12 cellular contexts compared by ENCODE assay signal in genomic region chr1:8022395-8023286, GRCh38. TPM values are rescaled to one million over a fixed set of nuclear protein-coding genes. Genes with fewer than 3 reads are reported as not detected.
DNase-seq lines count a peak whose midpoint lies in the region; ATAC-seq and TF ChIP-seq lines count a peak whose summit lies in the region.
"Had no signal": no experiment of that assay in that cellular context is flagged by ENCODE, and none has a peak within 500 bp of the region (broad histone marks: within the 10 kb centered on the region; RNA-seq: fewer than 3 reads in every experiment).

No MANE protein-coding gene starts in this region.

- no peak overlapping the region for H2BK12ac ChIP-seq in mesenchymal stem cell (ENCODE audit: low read length in 2 of 2)

- 96% methylated on average over 2 of the region's 3 CpGs for WGBS in mesenchymal stem cell

- no peak overlapping the region for H3K27ac Mint-ChIP-seq in activated T-helper 17 cell treated with anti-CD3 and anti-CD28 coated beads, Interleukin-2, amount 50 U/mL, for 72 hours
- H3K27ac Mint-ChIP-seq: T-helper 1 cell treated with Interleukin-12 subunit alpha and Interleukin-12 subunit beta and Interleukin-4 antibody, amounts not matched to agents 30 μg/mL and 1 μg/mL, for 36 hours had no signal

- peaks cover 6% of the 10 kb centered on the region for H3K36me3 Mint-ChIP-seq in activated T-helper 17 cell treated with anti-CD3 and anti-CD28 coated beads, Interleukin-2, amount 50 U/mL, for 72 hours (ENCODE audit: low read depth)

- H3K4me3 Mint-ChIP-seq in activated T-helper 17 cell treated with anti-CD3 and anti-CD28 coated beads, Interleukin-2, amount 50 U/mL, for 72 hours, result no peak overlapping the region
- H3K4me3 Mint-ChIP-seq: T-helper 1 cell treated with Interleukin-12 subunit alpha and Interleukin-12 subunit beta and Interleukin-4 antibody, amounts not matched to agents 30 μg/mL and 1 μg/mL, for 36 hours had no signal

- peaks cover 11% of the 10 kb centered on the region for H3K4me1 Mint-ChIP-seq in activated T-helper 17 cell treated with anti-CD3 and anti-CD28 coated beads, Interleukin-2, amount 50 U/mL, for 72 hours

- no peak overlapping the region for H3K4me2 ChIP-seq in mesenchymal stem cell (ENCODE audit: low read length, poor library complexity, severe bottlenecking)

- no peak overlapping the region for H3K18ac ChIP-seq in mesenchymal stem cell (ENCODE audit: low read depth in 1 of 2, low read length in 2 of 2)

- no peak overlapping the region for H2BK120ac ChIP-seq in mesenchymal stem cell (ENCODE audit: low read depth, low read length)

- peak overlapping the region; percentile 56 for H3K4me3 ChIP-seq in MG63
- peak overlapping the region; percentile 86 for H3K4me3 ChIP-seq in choroid plexus epithelial cell (ENCODE audit: low read depth, low read length)
- H3K4me3 ChIP-seq in mesenchymal stem cell (ENCODE audit: insufficient read depth in 1 of 2, low read depth in 1 of 2, low read length in 2 of 2), result peak overlapping the region in 1 of 2 experiments; percentile 92
- H3K4me3 ChIP-seq: heart right ventricle had no signal

- no peak overlapping the region for H3K4ac ChIP-seq in mesenchymal stem cell (ENCODE audit: low read depth in 1 of 2, low read length in 2 of 2)

- H3K27ac ChIP-seq in mesenchymal stem cell (ENCODE audit: low read length, poor library complexity, severe bottlenecking) (no peak overlapping the region), substantia nigra (ENCODE audit: low read depth, low read length, poor library complexity, severe bottlenecking) (peak overlapping the region; percentile 3)
- H3K27ac ChIP-seq: heart right ventricle had no signal

- no peak overlapping the region for H4K91ac ChIP-seq in mesenchymal stem cell (ENCODE audit: low read length)

- no peak overlapping the region for H2AFZ ChIP-seq in mesenchymal stem cell (ENCODE audit: low read depth, low read length)

- no peak overlapping the region for H3K14ac ChIP-seq in mesenchymal stem cell (ENCODE audit: low read length in 2 of 2)

- H2AK5ac ChIP-seq in mesenchymal stem cell (ENCODE audit: low read length, severe bottlenecking), result no peak overlapping the region

- no peak overlapping the region for H3K23ac ChIP-seq in mesenchymal stem cell (ENCODE audit: low read length in 2 of 2)

- DNase-seq in MG63 (no peak), choroid plexus epithelial cell (ENCODE audit: low read depth) (peak; percentile 23), mesenchymal stem cell (peak; percentile 24), substantia nigra (lab: John Stamatoyannopoulos, UW) (no peak), NCI-H187 treated with DMSO at 0.1 percent for 48 hours (lab: John Stamatoyannopoulos, UW) (no peak), NCI-H524 treated with DMSO at 0.1 percent for 48 hours (lab: John Stamatoyannopoulos, UW) (no peak), HCEC 1CT (no peak)
- DNase-seq: cerebellar nuclear complex, DMS 273 treated with DMSO at 0.1 percent for 48 hours, heart right ventricle had no signal

- no peak for ATAC-seq in activated T-helper 17 cell treated with anti-CD3 and anti-CD28 coated beads, Interleukin-2, amount 50 U/mL, for 72 hours (replicated peaks)
- ATAC-seq: heart right ventricle had no signal

- peaks cover 18% of the 10 kb centered on the region for H3K4me1 ChIP-seq in mesenchymal stem cell (ENCODE audit: control insufficient read depth, insufficient read depth, low read depth, low read length)

- H3K9me3 ChIP-seq in MG63, result no peaks in the 10 kb centered on the region
- no peaks in the 10 kb centered on the region for H3K9me3 ChIP-seq in mesenchymal stem cell (ENCODE audit: control insufficient read depth, low read length)
- H3K9me3 ChIP-seq: heart right ventricle had no signal

- H3K27me3 Mint-ChIP-seq in activated T-helper 17 cell treated with anti-CD3 and anti-CD28 coated beads, Interleukin-2, amount 50 U/mL, for 72 hours, result peaks cover 16% of the 10 kb centered on the region

- H3K36me3 ChIP-seq in MG63 (peaks cover 58% of the 10 kb centered on the region), mesenchymal stem cell (ENCODE audit: control insufficient read depth in 1 of 2, insufficient read depth in 2 of 2, low read depth in 1 of 2, low read length in 2 of 2) (no peaks in the 10 kb centered on the region)
- H3K36me3 ChIP-seq: heart right ventricle had no signal

- peak overlapping the region; percentile 97 for H3K9ac ChIP-seq in mesenchymal stem cell (ENCODE audit: low read length)

- H4K8ac ChIP-seq in mesenchymal stem cell (ENCODE audit: low read length), result no peak overlapping the region

- H2BK5ac ChIP-seq in mesenchymal stem cell (ENCODE audit: low read depth, low read length, poor library complexity, severe bottlenecking), result no peak overlapping the region

- H3K27me3 ChIP-seq in MG63 (no peaks in the 10 kb centered on the region), mesenchymal stem cell (ENCODE audit: control insufficient read depth in 1 of 2, insufficient read depth in 1 of 2, low read length in 2 of 2) (no peaks in the 10 kb centered on the region)

- no peaks in the 10 kb centered on the region for H3K9me3 Mint-ChIP-seq in activated T-helper 17 cell treated with anti-CD3 and anti-CD28 coated beads, Interleukin-2, amount 50 U/mL, for 72 hours
- H3K9me3 Mint-ChIP-seq: T-helper 1 cell treated with Interleukin-12 subunit alpha and Interleukin-12 subunit beta and Interleukin-4 antibody, amounts not matched to agents 30 μg/mL and 1 μg/mL, for 36 hours had no signal

- H2BK15ac ChIP-seq in mesenchymal stem cell (ENCODE audit: low read depth, poor library complexity, severe bottlenecking), result no peak overlapping the region

- no peaks in the 10 kb centered on the region for H3K79me1 ChIP-seq in mesenchymal stem cell (replicated peaks; ENCODE audit: low read length, poor library complexity, severe bottlenecking)

- TF ChIP-seq CTCF in choroid plexus epithelial cell (conservative IDR thresholded peaks at IDR 0.05; ENCODE audit: low read depth, low read length), result no peak

RNA-seq across cellular contexts. Expression of gene ERRFI1, which starts 3.5 kb away (rescaled TPM):
- total RNA-seq in MG63 (2014; rRNA removed; shearing (Covaris generic); ENCODE audit: low replicate concordance), result 66.9 and 104 TPM in 2 replicates
- polyA plus RNA-seq in mesenchymal stem cell (2013, experiment 1 of 2), result 109 TPM
- 106 TPM for polyA plus RNA-seq in mesenchymal stem cell (2013, experiment 2 of 2)
- total RNA-seq in activated T-helper 17 cell treated with anti-CD3 and anti-CD28 coated beads, Interleukin-2, amount 50 U/mL, for 72 hours, result 1 to 10 TPM; 1.8 to 3.1 TPM

Comparison
In these comparisons a context has a peak if more than half of its experiments do, and no peak if none do; other contexts are left out.
1. DNase-seq: peak in choroid plexus epithelial cell (single experiment) and mesenchymal stem cell (single experiment); none in MG63 (single experiment), substantia nigra (0 of 49), NCI-H187 treated with DMSO at 0.1 percent for 48 hours (single experiment), NCI-H524 treated with DMSO at 0.1 percent for 48 hours (single experiment) and HCEC 1CT (single experiment).
2. RNA of gene ERRFI1, which starts 3.5 kb away (total RNA-seq): 66.9 to 104 TPM in MG63; 1.8 to 3.1 TPM in activated T-helper 17 cell treated with anti-CD3 and anti-CD28 coated beads, Interleukin-2, amount 50 U/mL, for 72 hours; every median in the first group is over 10 times any median in the second.